ENCODE assay signal across 19 cellular contexts in the genomic region with DNA sequence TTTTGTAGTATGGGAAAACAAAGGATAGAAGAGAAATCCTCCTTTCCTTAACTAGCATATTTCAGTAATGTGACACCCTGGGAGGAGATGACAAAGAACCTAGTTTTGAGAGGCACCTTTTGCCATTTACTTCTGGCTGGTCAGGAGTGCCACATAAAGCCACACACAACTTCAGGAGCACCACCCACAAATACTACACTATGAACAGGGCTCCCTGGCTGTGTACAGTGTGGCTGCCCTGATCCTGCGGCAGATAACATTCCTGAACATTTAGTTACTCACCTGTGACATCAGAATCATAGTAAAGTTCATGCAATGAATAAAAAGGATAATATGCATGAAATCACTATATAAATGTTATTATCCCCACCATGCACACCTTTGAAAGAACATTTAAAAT. TPM values are rescaled to one million over a fixed set of nuclear protein-coding genes. Genes with fewer than 3 reads are reported as not detected.
DNase-seq lines count a peak whose midpoint lies in the region; ATAC-seq, FAIRE-seq and TF ChIP-seq lines count a peak whose summit lies in the region.
"Had no signal": no experiment of that assay in that cellular context is flagged by ENCODE, and none has a peak within 500 bp of the region (broad histone marks: within the 10 kb centered on the region; RNA-seq: fewer than 3 reads in every experiment).

No MANE protein-coding gene starts in this region.

- H3K27ac ChIP-seq in PC-3 (ENCODE audit: low read length) (peak overlapping the region; percentile 72), keratinocyte (ENCODE audit: control insufficient read depth, insufficient read depth, low read length) (no peak overlapping the region), small intestine (ENCODE audit: low read depth in 1 of 2, low read length in 1 of 2) (no peak overlapping the region)
- H3K27ac ChIP-seq: 22Rv1 had no signal

- no TSS peak for BruUV-seq in PC-3 (replicated peaks; lab: Mats Ljungman, UMichigan)

- H3K9me1 ChIP-seq in keratinocyte (ENCODE audit: control insufficient read depth, extremely low read depth, insufficient read depth, low read length), result no peaks in the 10 kb centered on the region

- POLR2A ChIA-PET in PC-3 (lab: Charles Lee; ENCODE audit: unreplicated experiment), result no interaction called here
- POLR2A ChIA-PET in GM10248 (lab: Yijun Ruan, JAX), result no interaction called here

- WGBS in small intestine, 3 donors, result 29 to 79% (median 61%) methylated on average over 1 of the region's 1 CpG

- no peaks in the 10 kb centered on the region for H3K79me2 ChIP-seq in PC-3 (ENCODE audit: low read length)
- no peaks in the 10 kb centered on the region for H3K79me2 ChIP-seq in keratinocyte (ENCODE audit: control insufficient read depth, insufficient read depth, low read length)

- H3K4me2 ChIP-seq in PC-3 (ENCODE audit: low read length) (peak overlapping the region; percentile 56), keratinocyte (ENCODE audit: control insufficient read depth, extremely low read depth, insufficient read depth, low read depth, low read length) (no peak overlapping the region)
- H3K4me2 ChIP-seq: SK-N-SH had no signal

- CTCF ChIA-PET in PC-3 (lab: Charles Lee) (interaction anchor here (0.6 kb wide), 1 partner anchor 909 kb away, joined by 4 read pairs; no protein-coding TSS in a partner anchor), GM10248 (lab: Yijun Ruan, JAX) (no interaction called here)

- H3K9ac ChIP-seq in PC-3 (ENCODE audit: low read length) (no peak overlapping the region), keratinocyte (ENCODE audit: control insufficient read depth, extremely low read depth, insufficient read depth, low read length) (no peak overlapping the region)
- H3K9ac ChIP-seq: SK-N-SH had no signal

- FAIRE-seq in keratinocyte (lab: Jason Lieb, UNC) (peak; percentile 65), small intestine (lab: Jason Lieb, UNC) (no peak), frontal cortex (lab: Jason Lieb, UNC) (no peak)

- H4K20me1 ChIP-seq in PC-3 (ENCODE audit: low read length) (no peaks in the 10 kb centered on the region), keratinocyte (ENCODE audit: control insufficient read depth, extremely low read depth, insufficient read depth, low read length) (no peaks in the 10 kb centered on the region)

- dilution Hi-C loops in keratinocyte (cut with MboI; ENCODE audit: extremely low pct_ligation_motif_present, low sequenced_read_pairs), result no loop called here

- peak; percentile 10 for DNase-seq in DMS53 (lab: John Stamatoyannopoulos, UW)
- no peak for DNase-seq in DMS53 treated with DMSO at 0.1 percent for 48 hours (lab: John Stamatoyannopoulos, UW; ENCODE audit: unreplicated experiment)
- peak; percentile 79 for DNase-seq in PC-3
- no peak for DNase-seq in keratinocyte (ENCODE audit: low read depth, low spot score)
- peak; percentile 71 for DNase-seq in small intestine
- DNase-seq in frontal cortex (ENCODE audit: low spot score in 2 of 2), result no peak
- DNase-seq in hepatic stellate cell (ENCODE audit: low spot score), result no peak
- no peak for DNase-seq in GM10248 (ENCODE audit: extremely low spot score)
- DNase-seq: GDM1; H9; KBM-7; NCI-H1417; NCI-H187 treated with DMSO at 0.1 percent for 48 hours; NCI-H2171; NCI-H446; NK-92 treated with Interleukin-12 subunit alpha and Interleukin-12 subunit beta, amount 100 ng/mL, for 24 hours; SHP77 treated with DMSO at 0.1 percent for 48 hours; SK-N-SH had no signal

- H3K9me3 ChIP-seq in PC-3 (ENCODE audit: low read length) (no peaks in the 10 kb centered on the region), keratinocyte (ENCODE audit: control insufficient read depth, low read depth, low read length) (no peaks in the 10 kb centered on the region), small intestine (ENCODE audit: control insufficient read depth, low read depth) (no peaks in the 10 kb centered on the region)
- H3K9me3 ChIP-seq: SK-N-SH had no signal

- no peak for TF ChIP-seq CTCF in PC-3 (conservative IDR thresholded peaks at IDR 0.05; ENCODE audit: low read depth, low read length)
- TF ChIP-seq CTCF in keratinocyte (optimal IDR thresholded peaks at IDR 0.05 in 1 of 3, IDR thresholded peaks at IDR 0.05 in 1 of 3, conservative IDR thresholded peaks at IDR 0.05 in 1 of 3; ENCODE audit: extremely low read depth in 1 of 3, insufficient read depth in 2 of 3, low read length in 3 of 3), result no peak
- TF ChIP-seq CTCF in GM10248 (IDR thresholded peaks at IDR 0.05; ENCODE audit: control extremely low read depth, extremely low read depth, low read depth, missing control alignments), result no peak

- H2AFZ ChIP-seq in PC-3 (ENCODE audit: low read length), result no peak overlapping the region
- no peak overlapping the region for H2AFZ ChIP-seq in keratinocyte (ENCODE audit: control insufficient read depth, low read length)

- H3K4me1 ChIP-seq in PC-3 (ENCODE audit: insufficient read depth, low read length) (peaks cover 22% of the 10 kb centered on the region), keratinocyte (ENCODE audit: control insufficient read depth, extremely low read depth, insufficient read depth, low read length) (no peaks in the 10 kb centered on the region), small intestine (ENCODE audit: control insufficient read depth in 2 of 2, insufficient read depth in 1 of 2, low read depth in 1 of 2, low read length in 1 of 2) (peaks cover 0 to 2% of the 10 kb centered on the region in 2 donors)

- no peaks in the 10 kb centered on the region for H3F3A ChIP-seq in PC-3 (ENCODE audit: low read length, unreplicated experiment)

- peak; percentile 98 for ATAC-seq in PC-3

- intact Hi-C loops in PC-3 (cut with micrococcal nuclease), result no loop called here

- H3K36me3 ChIP-seq in PC-3 (ENCODE audit: low read depth, low read length), result no peaks in the 10 kb centered on the region
- H3K36me3 ChIP-seq in keratinocyte (ENCODE audit: control insufficient read depth in 2 of 2, extremely low read depth in 1 of 2, insufficient read depth in 2 of 2, low read length in 2 of 2), result no peaks in the 10 kb centered on the region
- no peaks in the 10 kb centered on the region for H3K36me3 ChIP-seq in small intestine (ENCODE audit: control insufficient read depth in 2 of 2, insufficient read depth in 2 of 2, low read length in 2 of 2)

- no peaks in the 10 kb centered on the region for H3K9me2 ChIP-seq in PC-3 (replicated peaks; ENCODE audit: low read length)
- H3K9me2 ChIP-seq: SK-N-SH had no signal

- no peak overlapping the region; the same call in 1 of the 2 replicates for H3K4me3 ChIP-seq in PC-3 (ENCODE audit: low read length)
- H3K4me3 ChIP-seq in keratinocyte (ENCODE audit: control insufficient read depth in 2 of 3, extremely low read depth in 1 of 3, insufficient read depth in 2 of 3, low read depth in 1 of 3, low read length in 3 of 3), result no peak overlapping the region
- H3K4me3 ChIP-seq in small intestine (ENCODE audit: low read depth in 1 of 2, low read length in 2 of 2), result no peak overlapping the region

- H3K27me3 ChIP-seq in PC-3 (ENCODE audit: low read length) (no peaks in the 10 kb centered on the region), keratinocyte (ENCODE audit: control insufficient read depth, extremely low read depth, insufficient read depth, low read length) (peaks cover 2% of the 10 kb centered on the region), small intestine (ENCODE audit: control insufficient read depth in 2 of 2, insufficient read depth in 2 of 2, low read length in 2 of 2) (peaks cover 0 to 2% of the 10 kb centered on the region in 2 donors)

RNA-seq across cellular contexts. Expression of a gene that starts 17.4 kb away (rescaled TPM):
- total RNA-seq in PC-3 (2014; rRNA removed) (5.6 and 7.5 TPM in 2 replicates), frontal cortex (10.6 TPM)
- polyA plus RNA-seq in keratinocyte (1.1 to 2.3 TPM (median 2.0 TPM) in 3 replicates), small intestine (1 to 10 TPM; 3.8 to 6.2 (median 3.9) TPM)
- polyA plus RNA-seq in keratinocyte (2011; ENCODE audit: low read depth), result 14.3 TPM
- polyA plus RNA-seq in keratinocyte (2011; cell fraction: cytosol; rRNA removed), result 1.2 and 1.5 TPM in 2 replicates
- 3.1 and 3.8 TPM in 2 replicates for polyA plus RNA-seq in keratinocyte (2011; cell fraction: nucleus; rRNA removed)
- 3.7 and 13.2 TPM in 2 replicates for polyA plus RNA-seq in keratinocyte (2012; ENCODE audit: low replicate concordance)
- polyA minus RNA-seq in keratinocyte, result 0.73 to 1.7 TPM (median 1.3 TPM) in 3 replicates
- polyA minus RNA-seq in keratinocyte (2011; cell fraction: cytosol; rRNA and poly(A)+ RNA removed), result 3.5 TPM
- polyA minus RNA-seq in keratinocyte (2011; cell fraction: nucleus; rRNA and poly(A)+ RNA removed), result 5.5 and 6.1 TPM in 2 replicates

Comparison
In these comparisons a context has a peak if more than half of its experiments do, and no peak if none do; other contexts are left out.
1. DNase-seq: peak in DMS53 (single experiment), PC-3 (single experiment) and small intestine (single experiment); none in DMS53 treated with DMSO at 0.1 percent for 48 hours (single experiment), keratinocyte (single experiment), frontal cortex (0 of 2), hepatic stellate cell (single experiment) and GM10248 (single experiment).